In genomic region chr2:20596193-20596972, GRCh38 we compare ENCODE assay signal across 8 cellular contexts. TPM values are rescaled to one million over a fixed set of nuclear protein-coding genes. Genes with fewer than 3 reads are reported as not detected.
A peak's percentile ranks its signal among the peaks of the same experiment; 100 is the strongest.
DNase-seq lines count a peak whose midpoint lies in the region; ATAC-seq and TF ChIP-seq lines count a peak whose summit lies in the region.

No MANE protein-coding gene starts in this region.

- TF ChIP-seq CTCF in coronary artery (IDR thresholded peaks at IDR 0.05) (no peak), prostate gland (IDR thresholded peaks at IDR 0.05) (no peak)

- intact Hi-C loops in prostate gland (cut with DNase I), result no loop called here

- 95% methylated on average over 4 of the region's 4 CpGs for WGBS in prostate gland

- peaks cover 5% of the 10 kb centered on the region for H3K4me1 ChIP-seq in prostate gland (replicated peaks)

- no peaks in the 10 kb centered on the region for H3K36me3 ChIP-seq in prostate gland

- DNase-seq in coronary artery (ENCODE audit: low spot score) (peak; percentile 61), prostate gland (ENCODE audit: low spot score) (no peak), NCI-H2227 treated with DMSO at 0.1 percent for 48 hours (lab: John Stamatoyannopoulos, UW) (no peak), NCI-H1436 (lab: John Stamatoyannopoulos, UW) (no peak), RKO (ENCODE audit: low spot score) (no peak), activated gamma-delta T cell treated with Interleukin-2 at 50 U/mL for 16 hours (no peak)

- no peaks in the 10 kb centered on the region for H3K27me3 ChIP-seq in prostate gland (replicated peaks; ENCODE audit: insufficient read depth)

- H3K27ac ChIP-seq in coronary artery (peak overlapping the region; percentile 86), prostate gland (peak overlapping the region; percentile 61 to 65)

- ATAC-seq in GM19351 (IDR thresholded peaks at IDR 0.05; ENCODE audit: unreplicated experiment), result peak; percentile 5
- peak; percentile 5 for ATAC-seq in HG03439 (IDR thresholded peaks at IDR 0.05; ENCODE audit: unreplicated experiment)

- H3K9me3 ChIP-seq in prostate gland, result no peaks in the 10 kb centered on the region

- TF ChIP-seq POLR2A in prostate gland (IDR thresholded peaks at IDR 0.05), result no peak

- H3K4me3 ChIP-seq in coronary artery (no peak overlapping the region), prostate gland (no peak overlapping the region)

RNA-seq across cellular contexts. Expression of gene HS1BP3, which starts 54.5 kb away (rescaled TPM):
- total RNA-seq in prostate gland, result 10 to 100 TPM; 29.9 to 39.4 TPM
